8 cellular contexts compared by ENCODE assay signal in the genomic region with DNA sequence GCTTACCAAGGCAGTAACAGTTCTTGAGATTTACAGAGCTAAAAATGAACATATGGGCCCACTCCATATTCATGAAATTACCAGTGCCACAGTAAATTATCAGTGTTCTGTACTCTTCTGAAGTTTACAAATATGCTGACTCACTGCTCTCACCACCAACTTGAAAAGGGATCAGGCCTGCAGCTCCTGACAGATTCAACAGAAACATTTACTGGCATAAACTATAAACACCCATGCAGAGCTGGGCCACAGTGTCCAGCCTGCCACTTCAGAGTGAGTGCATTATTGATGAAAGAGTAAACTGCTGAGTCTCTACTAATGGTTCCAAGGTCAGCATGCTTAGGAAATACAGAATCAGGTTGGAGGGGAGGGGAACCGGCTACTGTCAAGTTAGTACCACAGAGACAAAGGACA.
DNase-seq lines count a peak whose midpoint lies in the region; ATAC-seq and TF ChIP-seq lines count a peak whose summit lies in the region.

No MANE protein-coding gene starts in this region.

- H3K27ac Mint-ChIP-seq in osteocyte (ENCODE audit: unreplicated experiment), result peak overlapping the region; percentile 74

- intact Hi-C loops in posterior vena cava (cut with DNase I), result no loop called here

- ATAC-seq in GM18520 (IDR thresholded peaks at IDR 0.05; ENCODE audit: unreplicated experiment) (no peak), HG03039 (IDR thresholded peaks at IDR 0.05; ENCODE audit: unreplicated experiment) (no peak)

- TF ChIP-seq CTCF in osteocyte (IDR thresholded peaks at IDR 0.05), result no peak

- no peak overlapping the region for H3K4me3 Mint-ChIP-seq in osteocyte (ENCODE audit: unreplicated experiment)

- DNase-seq in EL (peak; percentile 39), RPMI8226 (peak; percentile 11), fibroblast of gingiva (ENCODE audit: low read depth) (peak; percentile 78), osteocyte (ENCODE audit: extremely low spot score, unreplicated experiment) (no peak), NCI-H82 (lab: John Stamatoyannopoulos, UW) (no peak), posterior vena cava (ENCODE audit: low spot score) (no peak)

- H3K9me3 Mint-ChIP-seq in osteocyte (ENCODE audit: unreplicated experiment), result no peaks in the 10 kb centered on the region

- peaks cover 30% of the 10 kb centered on the region for H3K4me1 Mint-ChIP-seq in osteocyte (ENCODE audit: unreplicated experiment)

- H3K27me3 Mint-ChIP-seq in osteocyte (ENCODE audit: unreplicated experiment), result no peaks in the 10 kb centered on the region

- H3K36me3 Mint-ChIP-seq in osteocyte (ENCODE audit: unreplicated experiment), result peaks cover 20% of the 10 kb centered on the region

Comparison
In these comparisons a context has a peak if more than half of its experiments do, and no peak if none do; other contexts are left out.
1. DNase-seq: peak in EL (single experiment), RPMI8226 (single experiment) and fibroblast of gingiva (single experiment); none in osteocyte (single experiment), NCI-H82 (single experiment) and posterior vena cava (single experiment).